In the genomic region with DNA sequence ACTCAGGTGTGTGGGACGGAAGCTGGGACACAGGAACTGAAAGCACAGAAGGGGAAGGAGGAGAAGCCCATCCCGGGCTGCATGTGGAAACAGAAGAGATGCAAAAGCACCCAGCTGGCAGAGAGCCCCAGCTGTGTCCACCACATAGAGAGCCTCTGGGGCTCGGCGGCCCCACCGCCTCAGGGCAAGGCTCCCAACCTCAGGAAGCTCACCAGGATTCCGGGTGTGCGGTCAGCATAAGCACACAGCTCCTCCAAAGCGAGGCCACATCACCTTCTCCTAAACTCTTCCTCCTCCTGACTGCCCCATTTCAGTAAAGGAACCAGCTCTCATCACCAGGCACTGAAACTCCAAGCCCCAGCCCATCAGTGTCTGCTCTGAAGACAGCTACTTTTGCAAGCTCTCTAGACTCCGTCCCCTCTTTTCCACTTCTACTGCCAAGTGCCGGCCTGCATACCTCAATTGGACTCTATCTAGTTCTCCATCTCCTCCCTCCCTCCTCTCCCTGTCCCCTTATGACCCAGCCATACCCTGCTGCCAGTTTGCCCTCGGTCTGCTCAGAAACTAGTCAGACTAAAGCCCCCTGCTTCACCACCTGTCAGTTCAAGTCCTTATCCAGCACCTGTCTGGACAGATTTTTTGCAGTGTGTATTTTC, we compare ENCODE assay signal across 9 cellular contexts. TPM values are rescaled to one million over a fixed set of nuclear protein-coding genes. Genes with fewer than 3 reads are reported as not detected.
DNase-seq lines count a peak whose midpoint lies in the region; TF ChIP-seq lines count a peak whose summit lies in the region.
"Had no signal": no experiment of that assay in that cellular context is flagged by ENCODE, and none has a peak within 500 bp of the region (broad histone marks: within the 10 kb centered on the region; RNA-seq: fewer than 3 reads in every experiment).

No MANE protein-coding gene starts in this region.

- H2BK12ac ChIP-seq in neuronal stem cell (ENCODE audit: low read length) = no peak overlapping the region

- H3K4me3 ChIP-seq in HUES48 (ENCODE audit: low read depth, low read length) (no peak overlapping the region), mammary epithelial cell (replicated peaks in 1 of 3; ENCODE audit: insufficient read depth in 1 of 3, low read depth in 2 of 3, low read length in 3 of 3) (no peak overlapping the region), neuronal stem cell (ENCODE audit: low read length in 2 of 2) (no peak overlapping the region)

- H3K9me3 ChIP-seq in HUES48 (ENCODE audit: control insufficient read depth, insufficient read depth, low read length) = no peaks in the 10 kb centered on the region
- no peaks in the 10 kb centered on the region for H3K9me3 ChIP-seq in mammary epithelial cell (replicated peaks; ENCODE audit: insufficient read depth, low read length)
- H3K9me3 ChIP-seq in neuronal stem cell (replicated peaks in 1 of 2; ENCODE audit: control insufficient read depth in 2 of 2, insufficient read depth in 1 of 2, low read depth in 1 of 2, low read length in 2 of 2) = no peaks in the 10 kb centered on the region

- intact Hi-C loops in mammary epithelial cell (cut with micrococcal nuclease) = no loop called here

- no peak overlapping the region for H4K8ac ChIP-seq in neuronal stem cell (ENCODE audit: low read depth, low read length)

- H2BK5ac ChIP-seq in neuronal stem cell (ENCODE audit: low read length) = no peak overlapping the region

- H3K4me1 ChIP-seq in HUES48 (ENCODE audit: control insufficient read depth, insufficient read depth, low read length) (peaks cover 59% of the 10 kb centered on the region), mammary epithelial cell (ENCODE audit: insufficient read depth, low read length) (peaks cover 43% of the 10 kb centered on the region), neuronal stem cell (ENCODE audit: control insufficient read depth in 2 of 2, insufficient read depth in 1 of 2, low read depth in 1 of 2, low read length in 2 of 2) (peaks cover 38 to 47% of the 10 kb centered on the region in 2 donors)

- H4K20me1 ChIP-seq in mammary epithelial cell (ENCODE audit: insufficient read depth, low read length) = no peaks in the 10 kb centered on the region

- H4K91ac ChIP-seq in neuronal stem cell (ENCODE audit: low read depth, low read length, poor library complexity) = no peak overlapping the region

- no peak overlapping the region for H2BK15ac ChIP-seq in neuronal stem cell (ENCODE audit: low read length)

- H2AFZ ChIP-seq in mammary epithelial cell (ENCODE audit: low read depth, low read length) = peak overlapping the region; percentile 55
- H2AFZ ChIP-seq in neuronal stem cell (ENCODE audit: low read length) = no peak overlapping the region

- H3K27me3 ChIP-seq in HUES48 (ENCODE audit: control insufficient read depth, insufficient read depth, low read length) (no peaks in the 10 kb centered on the region), mammary epithelial cell (ENCODE audit: insufficient read depth, low read length) (no peaks in the 10 kb centered on the region), neuronal stem cell (ENCODE audit: control insufficient read depth in 3 of 3, insufficient read depth in 3 of 3, low read depth in 1 of 3, low read length in 3 of 3) (no peaks in the 10 kb centered on the region)

- no peak overlapping the region for H3K4ac ChIP-seq in neuronal stem cell (ENCODE audit: low read length)

- H3K79me2 ChIP-seq in mammary epithelial cell (ENCODE audit: insufficient read depth, low read length) = peaks cover 34% of the 10 kb centered on the region

- H3K36me3 ChIP-seq in HUES48 (ENCODE audit: control insufficient read depth, insufficient read depth, low read length) (no peaks in the 10 kb centered on the region), mammary epithelial cell (ENCODE audit: insufficient read depth, low read length) (no peaks in the 10 kb centered on the region), neuronal stem cell (replicated peaks in 1 of 2; ENCODE audit: control insufficient read depth in 2 of 2, insufficient read depth in 2 of 2, low read length in 2 of 2) (peaks cover 3 to 16% of the 10 kb centered on the region in 2 donors)

- 25% methylated on average over 11 of the region's 11 CpGs for WGBS in mammary epithelial cell (ENCODE audit: low coverage, missing lambda C conversion rate)
- WGBS in neuronal stem cell (ENCODE audit: extremely low coverage in 2 of 2, insufficient read length in 2 of 2, insufficient replicate concordance in 1 of 2), 2 donors = no CpG with 5 or more reads among the region's 11 CpGs

- no peak overlapping the region for H3K23ac ChIP-seq in neuronal stem cell (ENCODE audit: low read depth, low read length, poor library complexity)

- peak overlapping the region; percentile 31 for H2AK5ac ChIP-seq in neuronal stem cell (ENCODE audit: low read depth, low read length)

- CTCF ChIA-PET in mammary epithelial cell (lab: Charles Lee; ENCODE audit: low non-redundant PET) = no interaction called here

- 0 out of 2 replicates have a peak overlapping the region, but pooled peaks have one; percentile 6 for H3K9ac ChIP-seq in HUES48 (ENCODE audit: low read depth, low read length)
- no peak overlapping the region for H3K9ac ChIP-seq in mammary epithelial cell (ENCODE audit: insufficient read depth, low read length)
- no peak overlapping the region for H3K9ac ChIP-seq in neuronal stem cell (ENCODE audit: low read depth, low read length, poor library complexity)

- H3K4me2 ChIP-seq in mammary epithelial cell (ENCODE audit: insufficient read depth, low read depth, low read length) (peak overlapping the region; percentile 67), neuronal stem cell (ENCODE audit: insufficient read depth, low read length, poor library complexity, severe bottlenecking) (no peak overlapping the region)

- DNase-seq in ELR (ENCODE audit: low read depth) (peak; percentile 74), mammary epithelial cell (no peak), neuronal stem cell (ENCODE audit: low spot score) (no peak), HK-2 (ENCODE audit: unreplicated experiment) (no peak), T-helper 9 cell (no peak)
- no peak for DNase-seq in stimulated activated CD4-positive, alpha-beta T cell treated with anti-CD3 and anti-CD28 coated beads, Interleukin-2, amount 100 ng/mL, for 24 hours
- DNase-seq in stimulated activated CD4-positive, alpha-beta T cell treated with anti-CD3 and anti-CD28 coated beads, Interleukin-4, amount 100 ng/mL, for 24 hours = no peak
- DNase-seq: GOT3 had no signal

- dilution Hi-C loops in mammary epithelial cell (cut with HindIII; ENCODE audit: low sequenced_read_pairs) = no loop called here

- no peak overlapping the region for H2BK120ac ChIP-seq in neuronal stem cell (ENCODE audit: low read depth, low read length)

- H3K79me1 ChIP-seq in neuronal stem cell (ENCODE audit: low read depth, low read length) = peaks cover 8% of the 10 kb centered on the region

- no peak overlapping the region for H3K18ac ChIP-seq in neuronal stem cell (ENCODE audit: low read length)

- in situ Hi-C loops in mammary epithelial cell (cut with MboI; ENCODE audit: low sequenced_read_pairs in 2 of 2) = no loop called here

- BruUV-seq in mammary epithelial cell (replicated peaks; lab: Mats Ljungman, UMichigan) = no TSS peak

- peak overlapping the region; percentile 48 for H3K27ac ChIP-seq in HUES48 (ENCODE audit: low read depth, low read length)
- H3K27ac ChIP-seq in mammary epithelial cell (ENCODE audit: insufficient read depth, low read depth, low read length) = peak overlapping the region; percentile 1
- H3K27ac ChIP-seq in neuronal stem cell (replicated peaks; ENCODE audit: low read length) = no peak overlapping the region

- TF ChIP-seq CTCF in mammary epithelial cell (conservative IDR thresholded peaks at IDR 0.05 in 1 of 2, IDR thresholded peaks at IDR 0.05 in 1 of 2; ENCODE audit: extremely low read depth in 1 of 2, insufficient read depth in 1 of 2, low read depth in 1 of 2, low read length in 2 of 2) = no peak

- no peak overlapping the region for H3K14ac ChIP-seq in neuronal stem cell (ENCODE audit: low read length)

RNA-seq across cellular contexts. Expression of a gene that starts 6.0 kb away (rescaled TPM):
- total RNA-seq in mammary epithelial cell = 10 to 100 TPM; 14.0 to 14.5 TPM
- polyA plus RNA-seq in mammary epithelial cell = 7.9 TPM
- polyA minus RNA-seq in mammary epithelial cell = 48.9 TPM
- polyA plus RNA-seq in neuronal stem cell (2013, experiment 1 of 2) = 21.9 TPM
- polyA plus RNA-seq in neuronal stem cell (2013, experiment 2 of 2) = 23.3 TPM

RNA-seq across cellular contexts. Expression of a gene that starts 21.5 kb away (rescaled TPM):
- total RNA-seq in mammary epithelial cell = 10 to 100 TPM; 12.2 to 12.7 TPM
- 8.0 TPM for polyA plus RNA-seq in mammary epithelial cell
- 6.9 TPM for polyA minus RNA-seq in mammary epithelial cell
- 2.1 TPM for polyA plus RNA-seq in neuronal stem cell (2013, experiment 1 of 2)
- polyA plus RNA-seq in neuronal stem cell (2013, experiment 2 of 2) = 2.4 TPM
